22 cellular contexts compared by ENCODE assay signal in genomic region chr2:67214585-67215184, GRCh38.
DNase-seq lines count a peak whose midpoint lies in the region; ATAC-seq and TF ChIP-seq lines count a peak whose summit lies in the region.
"Had no signal": no experiment of that assay in that cellular context is flagged by ENCODE, and none has a peak within 500 bp of the region (broad histone marks: within the 10 kb centered on the region; RNA-seq: fewer than 3 reads in every experiment).

No MANE protein-coding gene starts in this region.

- no peak overlapping the region for H3K4me3 ChIP-seq in A673 (ENCODE audit: low read depth, low read length, poor library complexity, severe bottlenecking)
- no peak overlapping the region for H3K4me3 ChIP-seq in iPS-20b (ENCODE audit: low read length)
- H3K4me3 ChIP-seq in spleen: no peak overlapping the region
- H3K4me3 ChIP-seq: colonic mucosa, right atrium auricular region, upper lobe of left lung had no signal

- H3K27me3 Mint-ChIP-seq in progenitor cell of endocrine pancreas: no peaks in the 10 kb centered on the region
- H3K27me3 Mint-ChIP-seq: activated T-cell treated with anti-CD3 and anti-CD28 coated beads, Interleukin-2, amount 50 U/mL, for 24 hours had no signal

- no TSS peak for BruUV-seq in A673 (replicated peaks; lab: Mats Ljungman, UMichigan)

- H3K9ac ChIP-seq in iPS-20b (ENCODE audit: low read depth, low read length): 0 out of 2 replicates have a peak overlapping the region, but pooled peaks have one; percentile 11

- peaks cover 57% of the 10 kb centered on the region for H3K4me1 Mint-ChIP-seq in progenitor cell of endocrine pancreas (ENCODE audit: low read depth)
- H3K4me1 Mint-ChIP-seq: activated CD4-positive, alpha-beta T cell treated with anti-CD3 and anti-CD28 coated beads for 36 hours; naive thymus-derived CD4-positive, alpha-beta T cell had no signal

- H3K36me3 ChIP-seq in A673 (ENCODE audit: insufficient read depth, low read length, poor library complexity, severe bottlenecking) (no peaks in the 10 kb centered on the region), iPS-20b (ENCODE audit: insufficient read depth, low read depth, low read length) (no peaks in the 10 kb centered on the region), spleen (no peaks in the 10 kb centered on the region)
- H3K36me3 ChIP-seq: colonic mucosa, right atrium auricular region, upper lobe of left lung had no signal

- TF ChIP-seq POLR2A in spleen (IDR thresholded peaks at IDR 0.05): no peak

- TF ChIP-seq CTCF in A673 (conservative IDR thresholded peaks at IDR 0.05; ENCODE audit: low read depth, low read length) (no peak), progenitor cell of endocrine pancreas (IDR thresholded peaks at IDR 0.05; ENCODE audit: unreplicated experiment) (no peak), spleen (IDR thresholded peaks at IDR 0.05 in 8 of 11, conservative IDR thresholded peaks at IDR 0.05 in 3 of 11) (no peak)

- H3K27me3 ChIP-seq in A673 (replicated peaks; ENCODE audit: insufficient read depth, low read depth, low read length, poor library complexity): no peaks in the 10 kb centered on the region
- no peaks in the 10 kb centered on the region for H3K27me3 ChIP-seq in iPS-20b (ENCODE audit: insufficient read depth, low read length)
- no peaks in the 10 kb centered on the region for H3K27me3 ChIP-seq in spleen (replicated peaks in 1 of 7)
- H3K27me3 ChIP-seq: colonic mucosa, right atrium auricular region, upper lobe of left lung had no signal

- H3K9me3 ChIP-seq in A673 (ENCODE audit: low read depth, low read length, poor library complexity, severe bottlenecking): no peaks in the 10 kb centered on the region
- H3K9me3 ChIP-seq in iPS-20b (ENCODE audit: insufficient read depth, low read depth, low read length): peaks cover 3% of the 10 kb centered on the region; the same call in 1 of the 2 replicates
- peaks cover 0 to 14% (median 4%) of the 10 kb centered on the region in 8 donors for H3K9me3 ChIP-seq in spleen
- H3K9me3 ChIP-seq: colonic mucosa, right atrium auricular region, upper lobe of left lung had no signal

- peak overlapping the region; percentile 94 for H3K27ac Mint-ChIP-seq in progenitor cell of endocrine pancreas
- H3K27ac Mint-ChIP-seq: activated CD4-positive, alpha-beta T cell treated with anti-CD3 and anti-CD28 coated beads for 36 hours; activated T-cell treated with anti-CD3 and anti-CD28 coated beads, Interleukin-2, amount 50 U/mL, for 24 hours; CD8-positive, alpha-beta T cell; effector memory CD8-positive, alpha-beta T cell; naive thymus-derived CD4-positive, alpha-beta T cell had no signal

- CTCF ChIA-PET in A673 (lab: Charles Lee): no interaction called here

- peaks cover 3% of the 10 kb centered on the region for H3K9me3 Mint-ChIP-seq in progenitor cell of endocrine pancreas (ENCODE audit: low read depth)

- DNase-seq in A673 (ENCODE audit: low spot score): peak; percentile 19
- DNase-seq in progenitor cell of endocrine pancreas (ENCODE audit: low spot score, unreplicated experiment): no peak
- DNase-seq in stimulated activated CD4-positive, alpha-beta T cell treated with anti-CD3 and anti-CD28 coated beads, Interleukin-4, amount 100 ng/mL, for 1 hour: no peak
- DNase-seq in SKM-1 treated with dmso at 0.1 percent for 144 hours (lab: John Stamatoyannopoulos, UW; ENCODE audit: unreplicated experiment): no peak
- no peak for DNase-seq in GDM1 (lab: John Stamatoyannopoulos, UW)
- DNase-seq in spleen: no peak
- DNase-seq: activated CD8-positive, alpha-beta memory T cell treated with anti-CD3 and anti-CD28 coated beads for 24 hours; activated naive CD4-positive, alpha-beta T cell treated with Interleukin-2 at 50 U/mL for 16 hours; activated T-cell treated with anti-CD3 and anti-CD28 coated beads, Interleukin-2, amount 50 U/mL, for 24 hours; CD8-positive, alpha-beta T cell; effector memory CD8-positive, alpha-beta T cell; GF-D8; naive thymus-derived CD4-positive, alpha-beta T cell; NCI-H2171; NK-92 treated with Interleukin-12 subunit alpha and Interleukin-12 subunit beta, amount 100 ng/mL, for 24 hours had no signal

- 87 to 94% (median 90%) methylated on average over 5 of the region's 5 CpGs for WGBS in spleen, 5 donors

- peak; percentile 35; the same call in 2 of the 3 replicates for ATAC-seq in SK-N-SH treated with all-trans-retinoic acid at 6 μM for 48 hours
- ATAC-seq: activated CD4-positive, alpha-beta T cell treated with anti-CD3 and anti-CD28 coated beads for 36 hours; CD8-positive, alpha-beta T cell; effector memory CD8-positive, alpha-beta T cell; Panc1 had no signal

- intact Hi-C loops in A673 (cut with micrococcal nuclease; ENCODE audit: unreplicated experiment): no loop called here
- intact Hi-C loops in spleen (cut with DNase I; ENCODE audit: low total_unique reads): no loop called here

- H3K36me3 Mint-ChIP-seq in progenitor cell of endocrine pancreas (ENCODE audit: insufficient read depth): peaks cover 5% of the 10 kb centered on the region
- H3K36me3 Mint-ChIP-seq: CD8-positive, alpha-beta T cell; naive thymus-derived CD4-positive, alpha-beta T cell had no signal

- POLR2A ChIA-PET in A673 (lab: Charles Lee; ENCODE audit: low non-redundant PET): no interaction called here

- peak overlapping the region; percentile 85 for H3K4me3 Mint-ChIP-seq in progenitor cell of endocrine pancreas (ENCODE audit: low read depth)
- H3K4me3 Mint-ChIP-seq: activated CD4-positive, alpha-beta T cell treated with anti-CD3 and anti-CD28 coated beads for 36 hours; activated T-cell treated with anti-CD3 and anti-CD28 coated beads, Interleukin-2, amount 50 U/mL, for 24 hours; CD8-positive, alpha-beta T cell; effector memory CD8-positive, alpha-beta T cell; naive thymus-derived CD4-positive, alpha-beta T cell had no signal

- H3K4me1 ChIP-seq in A673 (ENCODE audit: insufficient read depth, low read length, poor library complexity, severe bottlenecking): peaks cover 43% of the 10 kb centered on the region
- peaks cover 11% of the 10 kb centered on the region; the same call in 1 of the 2 replicates for H3K4me1 ChIP-seq in iPS-20b (ENCODE audit: insufficient read depth, low read length)
- H3K4me1 ChIP-seq in spleen: no peaks in the 10 kb centered on the region
- H3K4me1 ChIP-seq: colonic mucosa, right atrium auricular region, upper lobe of left lung had no signal

- no peak overlapping the region for H3K27ac ChIP-seq in A673 (ENCODE audit: low read depth, low read length, poor library complexity, severe bottlenecking)
- no peak overlapping the region for H3K27ac ChIP-seq in iPS-20b (ENCODE audit: low read length)
- no peak overlapping the region for H3K27ac ChIP-seq in spleen
- H3K27ac ChIP-seq: colonic mucosa, right atrium auricular region, upper lobe of left lung had no signal

TF ChIP-seq in SK-N-SH treated with all-trans-retinoic acid at 6 μM for 48 hours, 23 proteins besides CTCF, POLR2A, EP300 and RAD21 (continues in another document):
- no peak for TF ChIP-seq CSRNP3 (CRISPR knock-in tag; IDR thresholded peaks at IDR 0.05)
- TF ChIP-seq TOX (CRISPR knock-in tag; IDR thresholded peaks at IDR 0.05; ENCODE audit: borderline replicate concordance): no peak
- no peak for TF ChIP-seq ZNF565 (CRISPR knock-in tag; conservative IDR thresholded peaks at IDR 0.05; ENCODE audit: low read depth)
- no peak for TF ChIP-seq TSHZ2 (CRISPR knock-in tag; IDR thresholded peaks at IDR 0.05)
- TF ChIP-seq ARNTL (CRISPR knock-in tag; IDR thresholded peaks at IDR 0.05; ENCODE audit: borderline replicate concordance, low read depth): no peak
- TF ChIP-seq CSDC2 (CRISPR knock-in tag; IDR thresholded peaks at IDR 0.05): no peak
- no peak for TF ChIP-seq OSR1 (CRISPR knock-in tag; IDR thresholded peaks at IDR 0.05)
- TF ChIP-seq ISL1 (CRISPR knock-in tag; IDR thresholded peaks at IDR 0.05): no peak
- no peak for TF ChIP-seq ESRRG (CRISPR knock-in tag; IDR thresholded peaks at IDR 0.05)
- TF ChIP-seq PPARA (CRISPR knock-in tag; IDR thresholded peaks at IDR 0.05; ENCODE audit: borderline replicate concordance): no peak
- no peak for TF ChIP-seq GLIS3 (CRISPR knock-in tag; IDR thresholded peaks at IDR 0.05)
- TF ChIP-seq ZNF70 (CRISPR knock-in tag; IDR thresholded peaks at IDR 0.05): no peak
- TF ChIP-seq ZNF8 (CRISPR knock-in tag; IDR thresholded peaks at IDR 0.05): no peak
